In the genomic region with DNA sequence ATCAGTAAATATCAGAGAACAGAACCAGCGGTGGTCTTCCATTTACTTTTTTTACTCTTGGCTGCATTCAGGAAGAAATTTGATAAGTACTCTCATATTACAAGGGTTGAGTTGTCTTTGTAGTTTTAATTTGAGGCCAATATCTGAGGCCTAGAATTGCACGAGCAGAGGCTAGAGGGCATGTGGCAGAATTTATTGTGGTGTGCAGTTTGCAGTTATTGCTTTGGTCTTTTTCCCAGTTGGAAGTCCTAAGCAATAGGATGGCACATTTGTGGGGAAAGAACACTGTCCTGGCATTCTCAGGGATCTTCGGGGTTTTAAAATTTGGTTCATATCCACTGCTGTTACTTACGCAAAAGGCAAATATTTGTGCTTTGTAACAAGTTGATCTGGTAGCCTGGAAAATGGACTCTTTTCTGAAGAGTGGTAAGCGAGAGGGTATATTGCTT, we compare ENCODE assay signal across 24 cellular contexts.
DNase-seq lines count a peak whose midpoint lies in the region; ATAC-seq and TF ChIP-seq lines count a peak whose summit lies in the region.
"Had no signal": no experiment of that assay in that cellular context is flagged by ENCODE, and none has a peak within 500 bp of the region (broad histone marks: within the 10 kb centered on the region; RNA-seq: fewer than 3 reads in every experiment).

No MANE protein-coding gene starts in this region.

- peaks cover 10% of the 10 kb centered on the region; the same call in 1 of the 2 replicates for H3K36me3 ChIP-seq in Karpas-422 (ENCODE audit: insufficient read depth, low read length)
- no peaks in the 10 kb centered on the region for H3K36me3 ChIP-seq in neural progenitor cell

- CTCF ChIA-PET in activated CD8-positive, alpha-beta T cell treated with anti-CD3 and anti-CD28 coated beads, Interleukin-2, amount 10 ng/mL, durations not matched to agents 7 days and 5 days (lab: Charles Lee), result no interaction called here
- CTCF ChIA-PET in activated CD4-positive, alpha-beta memory T cell treated with anti-CD3 and anti-CD28 coated beads, Interleukin-2, amount 10 ng/mL, durations not matched to agents 7 days and 5 days (lab: Charles Lee), result no interaction called here
- CTCF ChIA-PET in activated CD4-positive, alpha-beta memory T cell treated with anti-CD3 and anti-CD28 coated beads for 36 hours (lab: Charles Lee), result no interaction called here

- no peak overlapping the region for H3K4me2 ChIP-seq in Karpas-422 (ENCODE audit: low read depth, low read length, poor library complexity, severe bottlenecking)
- peak overlapping the region; percentile 55 for H3K4me2 ChIP-seq in neural progenitor cell
- H3K4me2 ChIP-seq: BLaER1 had no signal

- H4K20me1 ChIP-seq in Karpas-422 (ENCODE audit: insufficient read depth, low read depth, low read length) (no peaks in the 10 kb centered on the region), neural progenitor cell (ENCODE audit: low read depth) (peaks cover 5% of the 10 kb centered on the region)
- H4K20me1 ChIP-seq: BLaER1 had no signal

- H3K9ac ChIP-seq in Karpas-422 (ENCODE audit: low read length), result no peak overlapping the region
- no peak overlapping the region for H3K9ac ChIP-seq in neural progenitor cell
- H3K9ac ChIP-seq: BLaER1 had no signal

- no peak overlapping the region for H3K4me3 Mint-ChIP-seq in neural progenitor cell
- H3K4me3 Mint-ChIP-seq in activated CD8-positive, alpha-beta T cell treated with anti-CD3 and anti-CD28 coated beads, Interleukin-2, amount 10 ng/mL, durations not matched to agents 7 days and 5 days, result no peak overlapping the region
- no peak overlapping the region for H3K4me3 Mint-ChIP-seq in activated CD4-positive, alpha-beta memory T cell treated with anti-CD3 and anti-CD28 coated beads, Interleukin-2, amount 10 ng/mL, durations not matched to agents 7 days and 5 days
- no peak overlapping the region for H3K4me3 Mint-ChIP-seq in activated CD4-positive, alpha-beta memory T cell treated with anti-CD3 and anti-CD28 coated beads for 36 hours
- H3K4me3 Mint-ChIP-seq: CD4-positive, alpha-beta memory T cell; HFFc6 had no signal

- H3K4me1 ChIP-seq in Karpas-422 (ENCODE audit: low read length), result peaks cover 18% of the 10 kb centered on the region
- peaks cover 30% of the 10 kb centered on the region for H3K4me1 ChIP-seq in neural progenitor cell
- H3K4me1 ChIP-seq: Caco-2 had no signal

- peaks cover 30% of the 10 kb centered on the region for H3K79me2 ChIP-seq in Karpas-422 (ENCODE audit: low read length)
- H3K79me2 ChIP-seq in neural progenitor cell (ENCODE audit: low read depth), result no peaks in the 10 kb centered on the region

- no peak overlapping the region for H3K27ac Mint-ChIP-seq in neural progenitor cell
- H3K27ac Mint-ChIP-seq in activated CD8-positive, alpha-beta T cell treated with anti-CD3 and anti-CD28 coated beads, Interleukin-2, amount 10 ng/mL, durations not matched to agents 7 days and 5 days, result no peak overlapping the region
- no peak overlapping the region for H3K27ac Mint-ChIP-seq in activated CD4-positive, alpha-beta memory T cell treated with anti-CD3 and anti-CD28 coated beads, Interleukin-2, amount 10 ng/mL, durations not matched to agents 7 days and 5 days
- H3K27ac Mint-ChIP-seq in activated CD4-positive, alpha-beta memory T cell treated with anti-CD3 and anti-CD28 coated beads for 36 hours, result no peak overlapping the region
- H3K27ac Mint-ChIP-seq: CD4-positive, alpha-beta memory T cell; HFFc6 had no signal

- H3K4me1 Mint-ChIP-seq in neural progenitor cell, result peaks cover 18% of the 10 kb centered on the region
- H3K4me1 Mint-ChIP-seq in activated CD8-positive, alpha-beta T cell treated with anti-CD3 and anti-CD28 coated beads, Interleukin-2, amount 10 ng/mL, durations not matched to agents 7 days and 5 days (ENCODE audit: low read depth), result peaks cover 7% of the 10 kb centered on the region
- peaks cover 7% of the 10 kb centered on the region for H3K4me1 Mint-ChIP-seq in activated CD4-positive, alpha-beta memory T cell treated with anti-CD3 and anti-CD28 coated beads, Interleukin-2, amount 10 ng/mL, durations not matched to agents 7 days and 5 days
- no peaks in the 10 kb centered on the region for H3K4me1 Mint-ChIP-seq in activated CD4-positive, alpha-beta memory T cell treated with anti-CD3 and anti-CD28 coated beads for 36 hours (ENCODE audit: low read depth)

- TF ChIP-seq CTCF in VCaP (conservative IDR thresholded peaks at IDR 0.05) (no peak), neural progenitor cell (IDR thresholded peaks at IDR 0.05) (no peak)

- no peaks in the 10 kb centered on the region for H3K9me3 ChIP-seq in Karpas-422 (ENCODE audit: low read length)
- no peaks in the 10 kb centered on the region for H3K9me3 ChIP-seq in neural progenitor cell (ENCODE audit: low read depth)
- H3K9me3 ChIP-seq: BLaER1, Caco-2 had no signal

- H3K27me3 ChIP-seq in Karpas-422 (ENCODE audit: low read length) (no peaks in the 10 kb centered on the region), neural progenitor cell (no peaks in the 10 kb centered on the region)
- H3K27me3 ChIP-seq: BLaER1 had no signal

- H3K9me3 Mint-ChIP-seq in neural progenitor cell, result no peaks in the 10 kb centered on the region
- H3K9me3 Mint-ChIP-seq in activated CD8-positive, alpha-beta T cell treated with anti-CD3 and anti-CD28 coated beads, Interleukin-2, amount 10 ng/mL, durations not matched to agents 7 days and 5 days (ENCODE audit: insufficient read depth), result no peaks in the 10 kb centered on the region
- no peaks in the 10 kb centered on the region for H3K9me3 Mint-ChIP-seq in activated CD4-positive, alpha-beta memory T cell treated with anti-CD3 and anti-CD28 coated beads, Interleukin-2, amount 10 ng/mL, durations not matched to agents 7 days and 5 days
- no peaks in the 10 kb centered on the region for H3K9me3 Mint-ChIP-seq in activated CD4-positive, alpha-beta memory T cell treated with anti-CD3 and anti-CD28 coated beads for 36 hours
- H3K9me3 Mint-ChIP-seq: CD4-positive, alpha-beta memory T cell; HFFc6 had no signal

- H3K27me3 Mint-ChIP-seq in neural progenitor cell (ENCODE audit: insufficient read depth, low read depth), result no peaks in the 10 kb centered on the region
- no peaks in the 10 kb centered on the region for H3K27me3 Mint-ChIP-seq in activated CD8-positive, alpha-beta T cell treated with anti-CD3 and anti-CD28 coated beads, Interleukin-2, amount 10 ng/mL, durations not matched to agents 7 days and 5 days (ENCODE audit: low read depth)
- H3K27me3 Mint-ChIP-seq in activated CD4-positive, alpha-beta memory T cell treated with anti-CD3 and anti-CD28 coated beads, Interleukin-2, amount 10 ng/mL, durations not matched to agents 7 days and 5 days, result no peaks in the 10 kb centered on the region
- H3K27me3 Mint-ChIP-seq in activated CD4-positive, alpha-beta memory T cell treated with anti-CD3 and anti-CD28 coated beads for 36 hours, result no peaks in the 10 kb centered on the region
- H3K27me3 Mint-ChIP-seq: CD4-positive, alpha-beta memory T cell had no signal

- H3K36me3 Mint-ChIP-seq in neural progenitor cell, result peaks cover 1% of the 10 kb centered on the region
- peaks cover 8% of the 10 kb centered on the region for H3K36me3 Mint-ChIP-seq in activated CD8-positive, alpha-beta T cell treated with anti-CD3 and anti-CD28 coated beads, Interleukin-2, amount 10 ng/mL, durations not matched to agents 7 days and 5 days (ENCODE audit: low read depth)
- peaks cover 16% of the 10 kb centered on the region for H3K36me3 Mint-ChIP-seq in activated CD4-positive, alpha-beta memory T cell treated with anti-CD3 and anti-CD28 coated beads, Interleukin-2, amount 10 ng/mL, durations not matched to agents 7 days and 5 days (ENCODE audit: low read depth)
- H3K36me3 Mint-ChIP-seq in activated CD4-positive, alpha-beta memory T cell treated with anti-CD3 and anti-CD28 coated beads for 36 hours, result peaks cover 33% of the 10 kb centered on the region

- H3K4me3 ChIP-seq in Karpas-422 (ENCODE audit: low read length) (no peak overlapping the region), neural progenitor cell (no peak overlapping the region)
- H3K4me3 ChIP-seq: BLaER1 had no signal

- peak; percentile 4 for DNase-seq in NCI-H1105 treated with DMSO at 0.1 percent for 48 hours (lab: John Stamatoyannopoulos, UW)
- DNase-seq in NCI-H1105 (lab: John Stamatoyannopoulos, UW), result no peak
- no peak for DNase-seq in Karpas-422
- no peak for DNase-seq in neural progenitor cell (ENCODE audit: low spot score)
- DNase-seq in activated CD8-positive, alpha-beta T cell treated with anti-CD3 and anti-CD28 coated beads, Interleukin-2, amount 10 ng/mL, durations not matched to agents 7 days and 5 days, result no peak
- no peak for DNase-seq in activated CD4-positive, alpha-beta memory T cell treated with anti-CD3 and anti-CD28 coated beads, Interleukin-2, amount 10 ng/mL, durations not matched to agents 7 days and 5 days
- DNase-seq in activated CD4-positive, alpha-beta memory T cell treated with anti-CD3 and anti-CD28 coated beads for 36 hours, result no peak
- DNase-seq: ACHN; Caco-2; CD4-positive, alpha-beta memory T cell; DMS 273 treated with DMSO at 0.1 percent for 48 hours; H7; HFFc6; MM.1S; NCI-H1048; NCI-H1436 treated with DMSO at 0.1 percent for 48 hours; NCI-H2081; NCI-H345; NCI-H524; NCI-H774; NK-92 treated with Interleukin-12 subunit alpha and Interleukin-12 subunit beta, amount 100 ng/mL, for 24 hours had no signal

- POLR2A ChIA-PET in activated CD8-positive, alpha-beta T cell treated with anti-CD3 and anti-CD28 coated beads, Interleukin-2, amount 10 ng/mL, durations not matched to agents 7 days and 5 days (lab: Charles Lee), result no interaction called here
- POLR2A ChIA-PET in activated CD4-positive, alpha-beta memory T cell treated with anti-CD3 and anti-CD28 coated beads, Interleukin-2, amount 10 ng/mL, durations not matched to agents 7 days and 5 days (lab: Charles Lee), result no interaction called here
- POLR2A ChIA-PET in activated CD4-positive, alpha-beta memory T cell treated with anti-CD3 and anti-CD28 coated beads for 36 hours (lab: Charles Lee), result no interaction called here

- H2AFZ ChIP-seq in Karpas-422 (ENCODE audit: low read length) (no peak overlapping the region), neural progenitor cell (replicated peaks) (no peak overlapping the region)

- H3K27ac ChIP-seq in Karpas-422 (ENCODE audit: low read length), result 0 out of 2 replicates have a peak overlapping the region, but pooled peaks have one; percentile 18
- H3K27ac ChIP-seq in VCaP, result peak overlapping the region; percentile 86
- H3K27ac ChIP-seq in neural progenitor cell, result peak overlapping the region; percentile 82
- H3K27ac ChIP-seq: 22Rv1, BLaER1 had no signal

- intact Hi-C loops in activated CD4-positive, alpha-beta memory T cell treated with anti-CD3 and anti-CD28 coated beads for 36 hours (cut with micrococcal nuclease), result no loop called here

- no peaks in the 10 kb centered on the region for H3K9me2 ChIP-seq in Karpas-422 (replicated peaks; ENCODE audit: insufficient read depth, low read length)

- ATAC-seq in activated CD8-positive, alpha-beta T cell treated with anti-CD3 and anti-CD28 coated beads, Interleukin-2, amount 10 ng/mL, durations not matched to agents 7 days and 5 days, result no peak

- H3F3A ChIP-seq in neural progenitor cell (ENCODE audit: low read depth), result peaks cover 24% of the 10 kb centered on the region

Comparison
In these comparisons a context has a peak if more than half of its experiments do, and no peak if none do; other contexts are left out.
1. H3K27ac ChIP-seq: peak in every context shown above with its lines; median percentile 86 in VCaP; 82 in neural progenitor cell; 18 in Karpas-422.